15 cellular contexts compared by ENCODE assay signal in genomic region chr2:105610444-105611327, GRCh38.
A peak's percentile ranks its signal among the peaks of the same experiment; 100 is the strongest.
DNase-seq lines count a peak whose midpoint lies in the region; ATAC-seq, FAIRE-seq and TF ChIP-seq lines count a peak whose summit lies in the region.
"Had no signal": no experiment of that assay in that cellular context is flagged by ENCODE, and none has a peak within 500 bp of the region (broad histone marks: within the 10 kb centered on the region; RNA-seq: fewer than 3 reads in every experiment).

No MANE protein-coding gene starts in this region.

- CTCF ChIA-PET in K562 (lab: Yijun Ruan, JAX; ENCODE audit: low intra/inter-chr PET ratio), result no interaction called here

- DNase-seq in COLO668 (lab: John Stamatoyannopoulos, UW; ENCODE audit: unreplicated experiment) (peak; percentile 70), NCI-H146 (lab: John Stamatoyannopoulos, UW) (peak; percentile 86), K562 (ENCODE audit: extremely low read depth in 1 of 4, low spot score in 3 of 4) (no peak), mesothelial cell of epicardium (ENCODE audit: low spot score in 2 of 2, unreplicated experiment in 2 of 2) (no peak), omental fat pad (ENCODE audit: low spot score) (no peak), kidney (no peak), prostate gland (ENCODE audit: low spot score) (no peak)
- DNase-seq in stimulated activated CD4-positive, alpha-beta T cell treated with anti-CD3 and anti-CD28 coated beads, Interleukin-4, amount 100 ng/mL, for 4 hours, result no peak
- DNase-seq: activated CD4-positive, alpha-beta T cell treated with anti-CD3 and anti-CD28 coated beads, Interleukin-2, amount 50 U/mL, for 4 hours; CD4-positive, alpha-beta T cell; H7; NCI-H2171 had no signal

- H3K4me1 ChIP-seq in K562 (replicated peaks in 1 of 2; ENCODE audit: control insufficient read depth in 2 of 2, insufficient read depth in 2 of 2, low read length in 2 of 2) (peaks cover 0 to 7% of the 10 kb centered on the region in 2 experiments; a peak in 4 of 5 replicates), kidney (ENCODE audit: control insufficient read depth in 1 of 2, insufficient read depth in 1 of 2, low read depth in 1 of 2, low read length in 2 of 2) (peaks cover 0 to 5% of the 10 kb centered on the region in 2 donors), prostate gland (replicated peaks) (no peaks in the 10 kb centered on the region)

- no peak overlapping the region for H3K9ac ChIP-seq in K562 (ENCODE audit: insufficient read depth in 1 of 2, low read depth in 2 of 2, low read length in 2 of 2)
- no peak overlapping the region for H3K9ac ChIP-seq in kidney (ENCODE audit: low read length in 2 of 2)

- H3K4me3 ChIP-seq in K562, result no peak overlapping the region
- H3K4me3 ChIP-seq in kidney (ENCODE audit: low read length in 2 of 2), result no peak overlapping the region
- no peak overlapping the region for H3K4me3 ChIP-seq in prostate gland
- H3K4me3 ChIP-seq: tibial nerve had no signal

- BruUV-seq in K562 (replicated peaks; lab: Mats Ljungman, UMichigan), result no TSS peak

- H3K27ac ChIP-seq in K562 (ENCODE audit: extremely low read depth, low read depth, low read length), result no peak overlapping the region
- no peak overlapping the region for H3K27ac ChIP-seq in kidney (ENCODE audit: low read depth in 2 of 2, low read length in 2 of 2)
- H3K27ac ChIP-seq in prostate gland, result no peak overlapping the region
- H3K27ac ChIP-seq: neutrophil had no signal

- intact Hi-C loops in K562 (cut with micrococcal nuclease) (no loop called here), kidney (cut with DNase I) (no loop called here), prostate gland (cut with DNase I) (no loop called here)

- no peak overlapping the region; the same call in 1 of the 2 replicates for H3K4me2 ChIP-seq in K562 (ENCODE audit: insufficient read depth, low read length)

- H3K4me1 Mint-ChIP-seq in mesothelial cell of epicardium, result peaks cover 20% of the 10 kb centered on the region

- in situ Hi-C loops in K562 (cut with MboI), result no loop called here

- H4K20me1 ChIP-seq in K562 (replicated peaks; ENCODE audit: control insufficient read depth, insufficient read depth, low read length), result no peaks in the 10 kb centered on the region

- no peak for TF ChIP-seq EP300 in K562 (IDR thresholded peaks at IDR 0.05; ENCODE audit: low read length)

- no peaks in the 10 kb centered on the region for H3K79me2 ChIP-seq in K562 (ENCODE audit: control insufficient read depth, insufficient read depth, low read length)

- peak overlapping the region; percentile 56 for H3K27ac Mint-ChIP-seq in mesothelial cell of epicardium
- H3K27ac Mint-ChIP-seq: CD4-positive, alpha-beta T cell had no signal

- no peaks in the 10 kb centered on the region for H3K9me1 ChIP-seq in K562 (ENCODE audit: control insufficient read depth, insufficient read depth, low read length)

- H3K36me3 Mint-ChIP-seq in mesothelial cell of epicardium, result no peaks in the 10 kb centered on the region

- no peaks in the 10 kb centered on the region for H3K9me3 ChIP-seq in K562 (replicated peaks; ENCODE audit: control insufficient read depth, insufficient read depth, low read depth, low read length)
- H3K9me3 ChIP-seq in kidney (ENCODE audit: control insufficient read depth in 1 of 2, low read length in 2 of 2), result no peaks in the 10 kb centered on the region
- no peaks in the 10 kb centered on the region for H3K9me3 ChIP-seq in prostate gland
- H3K9me3 ChIP-seq: neutrophil, tibial nerve had no signal

- 69% methylated on average over 19 of the region's 19 CpGs for WGBS in K562 (ENCODE audit: insufficient coverage, low coverage, missing lambda C conversion rate)
- WGBS in prostate gland, result 83% methylated on average over 19 of the region's 19 CpGs

- H3K4me3 Mint-ChIP-seq in mesothelial cell of epicardium, result no peak overlapping the region
- H3K4me3 Mint-ChIP-seq: CD4-positive, alpha-beta T cell had no signal

- H3K27me3 ChIP-seq in K562 (ENCODE audit: control insufficient read depth in 2 of 2, insufficient read depth in 2 of 2, low read length in 2 of 2), result no peaks in the 10 kb centered on the region
- H3K27me3 ChIP-seq in prostate gland (replicated peaks; ENCODE audit: insufficient read depth), result no peaks in the 10 kb centered on the region
- H3K27me3 ChIP-seq: neutrophil, tibial nerve had no signal

- ATAC-seq in K562 (peak; percentile 22; the same call in 1 of the 3 replicates), omental fat pad (ENCODE audit: low FRiP score) (no peak)

- POLR2A ChIA-PET in K562 (lab: Yijun Ruan, JAX), result interaction anchor here (2.4 kb wide), 1 partner anchor 9 kb away, joined by 15 read pairs; no protein-coding TSS in a partner anchor

- H3K9me3 Mint-ChIP-seq in mesothelial cell of epicardium, result no peaks in the 10 kb centered on the region
- H3K9me3 Mint-ChIP-seq: CD4-positive, alpha-beta T cell had no signal

- TF ChIP-seq CTCF in K562 (IDR thresholded peaks at IDR 0.05 in 2 of 3, conservative IDR thresholded peaks at IDR 0.05 in 1 of 3; ENCODE audit: insufficient read depth in 2 of 3, low read depth in 1 of 3, low read length in 3 of 3) (no peak), mesothelial cell of epicardium (IDR thresholded peaks at IDR 0.05; ENCODE audit: unreplicated experiment) (no peak), omental fat pad (IDR thresholded peaks at IDR 0.05) (no peak), kidney (IDR thresholded peaks at IDR 0.05; ENCODE audit: borderline replicate concordance, extremely low read depth, insufficient read depth) (no peak), prostate gland (IDR thresholded peaks at IDR 0.05) (no peak)

- no peak for TF ChIP-seq POLR2A in K562 (conservative IDR thresholded peaks at IDR 0.05)
- TF ChIP-seq POLR2A in prostate gland (IDR thresholded peaks at IDR 0.05), result no peak

- FAIRE-seq in K562 (lab: Jason Lieb, UNC) (no peak), kidney (lab: Jason Lieb, UNC) (no peak)
- FAIRE-seq: endothelial cell of umbilical vein had no signal

- H3K36me3 ChIP-seq in K562 (ENCODE audit: control insufficient read depth, insufficient read depth, low read length), result no peaks in the 10 kb centered on the region
- no peaks in the 10 kb centered on the region for H3K36me3 ChIP-seq in kidney (ENCODE audit: control insufficient read depth in 1 of 2, insufficient read depth in 2 of 2, low read length in 2 of 2)
- H3K36me3 ChIP-seq in prostate gland, result no peaks in the 10 kb centered on the region
- H3K36me3 ChIP-seq: neutrophil, tibial nerve had no signal

- no peak for TF ChIP-seq RAD21 in K562 (CRISPR knock-in tag; conservative IDR thresholded peaks at IDR 0.05 in 1 of 2, IDR thresholded peaks at IDR 0.05 in 1 of 2)

- H3K27me3 Mint-ChIP-seq in mesothelial cell of epicardium (ENCODE audit: low read depth), result no peaks in the 10 kb centered on the region
- H3K27me3 Mint-ChIP-seq: CD4-positive, alpha-beta T cell had no signal

- H2AFZ ChIP-seq in K562 (ENCODE audit: low read depth, low read length), result peak overlapping the region; percentile 57

TF ChIP-seq in K562, 482 proteins besides CTCF, POLR2A, EP300 and RAD21:
- TF ChIP-seq RNF2 (IDR thresholded peaks at IDR 0.05) (no peak), TARDBP (IDR thresholded peaks at IDR 0.05) (no peak), ATF1 (CRISPR knock-in tag; IDR thresholded peaks at IDR 0.05) (no peak), ATF1 (tag; IDR thresholded peaks at IDR 0.05) (no peak), NKRF (IDR thresholded peaks at IDR 0.05; ENCODE audit: borderline replicate concordance) (no peak), NR2C1 (IDR thresholded peaks at IDR 0.05) (no peak), NR2C1 (tag; IDR thresholded peaks at IDR 0.05) (peak; percentile 62; the same call in 1 of the 2 replicates)

Comparison
In these comparisons a context has a peak if more than half of its experiments do, and no peak if none do; other contexts are left out.
1. DNase-seq: peak in COLO668 (single experiment) and NCI-H146 (single experiment); none in K562 (0 of 4), mesothelial cell of epicardium (0 of 2), omental fat pad (single experiment), kidney (single experiment), stimulated activated CD4-positive, alpha-beta T cell treated with anti-CD3 and anti-CD28 coated beads, Interleukin-4, amount 100 ng/mL, for 4 hours (0 of 2) and prostate gland (single experiment).